Comparison of ENCODE assay signal across 19 cellular contexts in genomic region chr9:14926941-14927624, GRCh38. TPM values are rescaled to one million over a fixed set of nuclear protein-coding genes. Genes with fewer than 3 reads are reported as not detected.
DNase-seq lines count a peak whose midpoint lies in the region; ATAC-seq and TF ChIP-seq lines count a peak whose summit lies in the region.
"Had no signal": no experiment of that assay in that cellular context is flagged by ENCODE, and none has a peak within 500 bp of the region (broad histone marks: within the 10 kb centered on the region; RNA-seq: fewer than 3 reads in every experiment).

No MANE protein-coding gene starts in this region.

- CTCF ChIA-PET in A673 (lab: Charles Lee), result no interaction called here

- H3K9ac ChIP-seq in HUES6 (ENCODE audit: low read length) (peak overlapping the region; percentile 5), colonic mucosa (ENCODE audit: low read depth in 2 of 2, low read length in 2 of 2) (no peak overlapping the region)

- POLR2A ChIA-PET in A673 (lab: Charles Lee; ENCODE audit: low non-redundant PET), result interaction anchor here (0.6 kb wide), 1 partner anchor 204 kb away, joined by 4 read pairs; no protein-coding TSS in a partner anchor

- H3K4me1 ChIP-seq in A673 (ENCODE audit: insufficient read depth, low read length, poor library complexity, severe bottlenecking), result peaks cover 47% of the 10 kb centered on the region
- no peaks in the 10 kb centered on the region for H3K4me1 ChIP-seq in HUES6 (ENCODE audit: control insufficient read depth, insufficient read depth, low read length)
- H3K4me1 ChIP-seq in colonic mucosa, result no peaks in the 10 kb centered on the region
- H3K4me1 ChIP-seq: A549, Peyer's patch had no signal

- BruUV-seq in A673 (replicated peaks; lab: Mats Ljungman, UMichigan), result no TSS peak

- H3K27ac ChIP-seq in A673 (ENCODE audit: low read depth, low read length, poor library complexity, severe bottlenecking) (peak overlapping the region; percentile 79), HUES6 (ENCODE audit: low read depth, low read length) (no peak overlapping the region), colonic mucosa (no peak overlapping the region)
- H3K27ac ChIP-seq: A549, C4-2B, Peyer's patch had no signal

- no peaks in the 10 kb centered on the region for H3K9me3 ChIP-seq in A673 (ENCODE audit: low read depth, low read length, poor library complexity, severe bottlenecking)
- no peaks in the 10 kb centered on the region for H3K9me3 ChIP-seq in HUES6 (ENCODE audit: control insufficient read depth, insufficient read depth, low read depth, low read length)
- H3K9me3 ChIP-seq in colonic mucosa, result no peaks in the 10 kb centered on the region
- H3K9me3 ChIP-seq: A549, Peyer's patch had no signal

- intact Hi-C loops in A673 (cut with micrococcal nuclease; ENCODE audit: unreplicated experiment), result loop anchor here (5.0 kb wide), 1 partner anchor 65 kb away; no protein-coding TSS in a partner anchor
- intact Hi-C loops in colonic mucosa (cut with DNase I), result no loop called here

- TF ChIP-seq CTCF in A673 (conservative IDR thresholded peaks at IDR 0.05; ENCODE audit: low read depth, low read length) (no peak), colonic mucosa (IDR thresholded peaks at IDR 0.05) (no peak)

- no peak for ATAC-seq in GM21576 (IDR thresholded peaks at IDR 0.05; ENCODE audit: unreplicated experiment)
- ATAC-seq: A549, Right ventricle myocardium inferior had no signal

- peak; percentile 90 for DNase-seq in A673 (ENCODE audit: low spot score)
- peak; percentile 15 for DNase-seq in UCSD-AML1 (lab: John Stamatoyannopoulos, UW; ENCODE audit: unreplicated experiment)
- DNase-seq in left kidney (ENCODE audit: low read depth, low spot score), result peak; percentile 37
- no peak for DNase-seq in colonic mucosa
- DNase-seq in stimulated activated naive CD4-positive, alpha-beta T cell treated with Interleukin-2 at 50 U/mL for 16 hours (lab: John Stamatoyannopoulos, UW), result no peak
- DNase-seq in A172 (ENCODE audit: low spot score), result no peak
- DNase-seq: H7, MV-4-11, NCI-H1417 treated with DMSO at 0.1 percent for 48 hours, NCI-H1930, NCI-H510A treated with DMSO at 0.1 percent for 48 hours, NCI-H82, Peyer's patch had no signal

- H3K36me3 ChIP-seq in A673 (ENCODE audit: insufficient read depth, low read length, poor library complexity, severe bottlenecking), result peaks cover 10% of the 10 kb centered on the region
- no peaks in the 10 kb centered on the region for H3K36me3 ChIP-seq in HUES6 (ENCODE audit: control insufficient read depth, insufficient read depth, low read length)
- no peaks in the 10 kb centered on the region for H3K36me3 ChIP-seq in colonic mucosa
- H3K36me3 ChIP-seq: Peyer's patch had no signal

- H3K27me3 ChIP-seq in A673 (replicated peaks; ENCODE audit: insufficient read depth, low read depth, low read length, poor library complexity) (no peaks in the 10 kb centered on the region), HUES6 (ENCODE audit: control insufficient read depth, insufficient read depth, low read length) (no peaks in the 10 kb centered on the region), colonic mucosa (no peaks in the 10 kb centered on the region)
- H3K27me3 ChIP-seq: Peyer's patch had no signal

- no peak overlapping the region for H3K4me3 ChIP-seq in A673 (ENCODE audit: low read depth, low read length, poor library complexity, severe bottlenecking)
- no peak overlapping the region for H3K4me3 ChIP-seq in HUES6 (ENCODE audit: low read depth, low read length)
- H3K4me3 ChIP-seq in colonic mucosa, result no peak overlapping the region
- H3K4me3 ChIP-seq: A549, Peyer's patch had no signal

RNA-seq across cellular contexts. Expression of gene FREM1, which starts 16.9 kb away (rescaled TPM):
- total RNA-seq in A673 (2021) (4.2 and 5.1 TPM in 2 replicates), colonic mucosa (1 to 10 TPM; 1.1 to 1.5 TPM)
- 0.14 TPM in 1 of 2 replicates, not detected in the other for total RNA-seq in A172 (2014; rRNA removed; shearing (Covaris generic))
- total RNA-seq: Daoy had no signal

Comparison
In these comparisons a context has a peak if more than half of its experiments do, and no peak if none do; other contexts are left out.
1. DNase-seq: peak in A673 (single experiment), UCSD-AML1 (single experiment) and left kidney (single experiment); none in colonic mucosa (single experiment), stimulated activated naive CD4-positive, alpha-beta T cell treated with Interleukin-2 at 50 U/mL for 16 hours (single experiment) and A172 (single experiment).